Comparison of ENCODE assay signal across 8 cellular contexts in genomic region chr2:100606740-100607343, GRCh38. TPM values are rescaled to one million over a fixed set of nuclear protein-coding genes. Genes with fewer than 3 reads are reported as not detected.
DNase-seq lines count a peak whose midpoint lies in the region; ATAC-seq and TF ChIP-seq lines count a peak whose summit lies in the region.

No MANE protein-coding gene starts in this region.

- H3K27me3 Mint-ChIP-seq in neural crest cell (ENCODE audit: low read depth): no peaks in the 10 kb centered on the region

- TF ChIP-seq CTCF in NB4 (IDR thresholded peaks at IDR 0.05; ENCODE audit: low read depth, low read length) (peak; percentile 86), neural crest cell (conservative IDR thresholded peaks at IDR 0.05) (peak; percentile 89)

- DNase-seq in Right ventricle myocardium superior (no peak), cardiac septum (ENCODE audit: low spot score) (no peak), NB4 (ENCODE audit: low read depth) (peak; percentile 60), fibroblast of peridontal ligament (ENCODE audit: extremely low read depth) (peak; percentile 53), neural crest cell (ENCODE audit: low read depth, low spot score) (peak; percentile 45), T1000 (lab: John Stamatoyannopoulos, UW) (no peak)
- peak; percentile 37 for DNase-seq in activated CD4-positive, alpha-beta T cell treated with anti-CD3 and anti-CD28 coated beads, Interleukin-2, amount 50 U/mL, for 1 hour

- ATAC-seq in Right ventricle myocardium superior (ENCODE audit: poor library complexity) (peak; percentile 54), GM18909 (IDR thresholded peaks at IDR 0.05; ENCODE audit: poor library complexity, unreplicated experiment) (no peak)

- intact Hi-C loops in Right ventricle myocardium superior (cut with DNase I) (loop anchor here (5.0 kb wide), 1 partner anchor 380 kb away; no protein-coding TSS in a partner anchor), cardiac septum (cut with DNase I) (loop anchor here (5.0 kb wide), 2 partner anchors 210 to 600 kb away; no protein-coding TSS in a partner anchor)

- H3K4me3 Mint-ChIP-seq in neural crest cell: no peak overlapping the region

- no peaks in the 10 kb centered on the region for H3K36me3 Mint-ChIP-seq in neural crest cell (ENCODE audit: low read depth)

- H3K27ac Mint-ChIP-seq in neural crest cell (ENCODE audit: unreplicated experiment): no peak overlapping the region

- no peak for TF ChIP-seq POLR2A in NB4 (IDR thresholded peaks at IDR 0.05; ENCODE audit: extremely low read depth, insufficient read length)

- no peak overlapping the region for H3K4me3 ChIP-seq in NB4 (ENCODE audit: low read depth, low read length)

- no peaks in the 10 kb centered on the region for H3K9me3 Mint-ChIP-seq in neural crest cell

- H3K4me1 Mint-ChIP-seq in neural crest cell: peaks cover 15% of the 10 kb centered on the region

RNA-seq across cellular contexts. Expression of gene PDCL3, which starts 44.0 kb away (rescaled TPM):
- total RNA-seq in Right ventricle myocardium superior (27.9 TPM), cardiac septum (26.7 TPM), neural crest cell (35.4 and 36.0 TPM in 2 replicates)

Comparison
In these comparisons a context has a peak if more than half of its experiments do, and no peak if none do; other contexts are left out.
1. DNase-seq: peak in NB4 (single experiment), activated CD4-positive, alpha-beta T cell treated with anti-CD3 and anti-CD28 coated beads, Interleukin-2, amount 50 U/mL, for 1 hour (single experiment), fibroblast of peridontal ligament (single experiment) and neural crest cell (single experiment); none in Right ventricle myocardium superior (single experiment), cardiac septum (single experiment) and T1000 (single experiment).